In the genomic region with DNA sequence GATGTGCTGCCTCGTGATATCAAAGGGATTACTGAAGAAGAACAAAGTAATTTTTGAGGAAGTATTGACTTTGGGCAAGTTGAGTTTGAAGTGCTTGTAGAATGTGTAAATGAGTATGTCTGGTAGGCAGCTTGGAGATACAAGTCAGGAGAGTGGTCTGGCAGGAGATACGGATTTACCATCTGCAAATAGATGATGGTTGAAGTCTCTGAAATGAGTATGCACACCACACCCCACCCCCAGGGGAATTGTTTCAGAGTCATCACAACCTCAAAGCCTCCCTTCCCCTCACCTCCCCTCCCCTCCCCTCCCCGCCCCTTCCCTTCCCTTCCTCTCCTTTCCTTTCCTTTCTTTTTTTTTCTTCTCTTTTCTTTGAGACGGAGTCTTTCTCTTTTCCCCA, we compare ENCODE assay signal across 25 cellular contexts.
"Had no signal": no experiment of that assay in that cellular context is flagged by ENCODE, and none has a peak within 500 bp of the region (broad histone marks: within the 10 kb centered on the region; RNA-seq: fewer than 3 reads in every experiment).

No MANE protein-coding gene starts in this region.

- H3K27me3 ChIP-seq: body of pancreas, cardiac muscle cell, left lung, neutrophil, ovary, right atrium auricular region, testis, uterus had no signal

- H3K9me3 ChIP-seq: body of pancreas, left lung, neutrophil, ovary, psoas muscle, right atrium auricular region, testis, uterus had no signal

- H3K36me3 ChIP-seq: cardiac muscle cell, left lung, neutrophil, ovary, right atrium auricular region, uterus, WERI-Rb-1 had no signal

- FAIRE-seq: endometrium, TTC549 had no signal

- H3K4me1 ChIP-seq: body of pancreas, foreskin keratinocyte, left lung, psoas muscle, right atrium auricular region, testis, uterus had no signal

- H3K4me3 ChIP-seq: body of pancreas, cardiac muscle cell, left lung, lung, ovary, psoas muscle, right atrium auricular region, skin epidermis, testis, uterus had no signal

- ATAC-seq: activated CD8-positive, alpha-beta T cell treated with anti-CD3 and anti-CD28 coated beads, Interleukin-2, amount 10 ng/mL, durations not matched to agents 7 days and 5 days; body of pancreas; foreskin keratinocyte; left lung; natural killer cell treated with Interleukin-12 subunit alpha and Interleukin-12 subunit beta and Interleukin-15 and Interleukin-18, amount 100 ng/mL, for 72 hours; psoas muscle; stimulated activated effector memory CD8-positive, alpha-beta T cell treated with anti-CD3 and anti-CD28 coated beads, Interleukin-12 subunit alpha, Interleukin-12 subunit beta, amount 100 ng/mL, for 72 hours had no signal

- H3K27ac ChIP-seq: body of pancreas, cardiac muscle cell, foreskin keratinocyte, left lung, neutrophil, ovary, psoas muscle, right atrium auricular region, skin epidermis, testis, uterus, WERI-Rb-1 had no signal

- DNase-seq: activated CD4-positive, alpha-beta T cell treated with anti-CD3 and anti-CD28 coated beads for 1 hour; activated CD4-positive, alpha-beta T cell treated with anti-CD3 and anti-CD28 coated beads, Interleukin-2, amount 50 U/mL, for 1 hour; activated CD8-positive, alpha-beta T cell treated with anti-CD3 and anti-CD28 coated beads, Interleukin-2, amount 10 ng/mL, durations not matched to agents 7 days and 5 days; activated gamma-delta T cell treated with Interleukin-2 at 50 U/mL for 16 hours; anterior cingulate cortex; body of pancreas; effector CD4-positive, alpha-beta T cell; foreskin keratinocyte; left lung; ovary; psoas muscle; stimulated activated CD4-positive, alpha-beta T cell treated with anti-CD3 and anti-CD28 coated beads, Interleukin-1b, Interleukin-23, amount 100 ng/mL, for 48 hours; testis; trophoblast cell; uterus; WERI-Rb-1 had no signal
